9 cellular contexts compared by ENCODE assay signal in the genomic region with DNA sequence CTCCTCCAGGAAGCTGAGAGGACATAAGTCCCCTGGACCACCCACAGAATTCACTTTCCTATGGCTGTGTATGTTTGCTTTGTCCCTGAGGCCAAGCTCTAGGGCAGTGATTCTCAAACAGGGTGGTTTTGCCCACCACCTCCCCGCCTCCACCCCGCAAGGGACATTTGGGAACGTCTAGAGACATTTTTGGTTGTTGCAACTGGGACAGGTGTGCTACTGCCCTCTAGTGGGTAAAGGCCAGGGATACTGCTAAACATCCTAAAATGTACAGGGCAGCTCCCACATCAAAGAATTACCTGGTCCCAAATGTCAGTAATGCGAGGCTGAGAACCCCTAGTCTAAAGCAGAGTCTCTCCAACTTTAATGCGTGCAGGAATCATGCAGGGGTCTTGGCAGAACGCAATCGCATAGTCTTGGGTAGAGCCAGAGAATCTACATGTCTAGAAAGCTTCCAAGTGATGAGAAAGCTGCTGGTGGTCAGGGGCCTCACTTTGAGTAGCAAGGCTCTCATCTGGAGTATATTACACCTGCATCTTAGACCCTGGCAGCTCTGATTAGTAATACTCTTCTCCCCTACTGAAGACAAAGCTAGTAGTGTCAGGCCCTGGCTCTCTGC. TPM values are rescaled to one million over a fixed set of nuclear protein-coding genes. Genes with fewer than 3 reads are reported as not detected.
DNase-seq lines count a peak whose midpoint lies in the region; ATAC-seq and TF ChIP-seq lines count a peak whose summit lies in the region.
"Had no signal": no experiment of that assay in that cellular context is flagged by ENCODE, and none has a peak within 500 bp of the region (broad histone marks: within the 10 kb centered on the region; RNA-seq: fewer than 3 reads in every experiment).

No MANE protein-coding gene starts in this region.

- H3K4me1 ChIP-seq in lung (ENCODE audit: control insufficient read depth in 2 of 2, insufficient read depth in 2 of 2, low read length in 2 of 2), result peaks cover 0 to 13% of the 10 kb centered on the region in 2 donors

- DNase-seq in A172 (ENCODE audit: low spot score), result peak; percentile 69
- DNase-seq in NCI-H345 treated with DMSO at 0.1 percent for 48 hours (lab: John Stamatoyannopoulos, UW; ENCODE audit: unreplicated experiment), result peak; percentile 34
- peak; percentile 70 for DNase-seq in activated CD4-positive, alpha-beta T cell treated with anti-CD3 and anti-CD28 coated beads for 48 hours
- peak; percentile 73 for DNase-seq in dedifferentiated amniotic fluid mesenchymal stem cell (ENCODE audit: extremely low spot score)
- peak; percentile 60 for DNase-seq in lung (ENCODE audit: low spot score)
- DNase-seq in stimulated activated CD8-positive, alpha-beta memory T cell treated with anti-CD3 and anti-CD28 coated beads, Interleukin-7, amount 100 ng/mL, for 4 hours (ENCODE audit: low read depth in 2 of 2), result peak; percentile 19 to 31

- H3K36me3 ChIP-seq in lung (ENCODE audit: control insufficient read depth in 2 of 2, insufficient read depth in 2 of 2, low read length in 2 of 2), result peaks cover 0 to 2% of the 10 kb centered on the region in 2 donors

- peaks cover 0 to 5% of the 10 kb centered on the region in 2 donors for H3K9me3 ChIP-seq in lung (ENCODE audit: control insufficient read depth in 2 of 2, insufficient read depth in 1 of 2, low read length in 1 of 2)

- no peak overlapping the region for H3K27ac ChIP-seq in lung (ENCODE audit: low read depth in 1 of 2, low read length in 1 of 2)

- ATAC-seq in lung (ENCODE audit: insufficient read depth, low FRiP score), result peak; percentile 74
- ATAC-seq in HG03139 (IDR thresholded peaks at IDR 0.05; ENCODE audit: unreplicated experiment), result no peak

- H3K27me3 ChIP-seq in lung (ENCODE audit: control insufficient read depth, insufficient read depth), result peaks cover 3% of the 10 kb centered on the region

- no peak overlapping the region for H3K4me3 ChIP-seq in lung

- peak; percentile 82 for TF ChIP-seq CTCF in GM12872 (IDR thresholded peaks at IDR 0.05; ENCODE audit: insufficient read depth, low read depth, low read length)
- TF ChIP-seq CTCF in lung (IDR thresholded peaks at IDR 0.05; ENCODE audit: control extremely low read depth, extremely low read depth), result peak; percentile 61

- 10 to 11% methylated on average over 7 of the region's 7 CpGs for WGBS in lung, 2 donors

RNA-seq across cellular contexts. Expression of a gene that starts 5.1 kb away (rescaled TPM):
- total RNA-seq in A172 (2014; rRNA removed; shearing (Covaris generic)), result not detected in 2 replicates
- total RNA-seq in lung, result 1 to 10 TPM; 2.0 to 3.0 TPM
- under 1 TPM; 0.45 to 0.51 TPM for polyA plus RNA-seq in lung

RNA-seq across cellular contexts. Expression of a gene that starts 19.1 kb away (rescaled TPM):
- not detected in 2 replicates for total RNA-seq in A172 (2014; rRNA removed; shearing (Covaris generic))
- total RNA-seq in lung, result not detected
- under 1 TPM; 0.11 to 0.57 TPM for polyA plus RNA-seq in lung
- total RNA-seq: pulmonary artery endothelial cell had no signal

RNA-seq across cellular contexts. Expression of a gene that starts 28.4 kb away (rescaled TPM):
- total RNA-seq in A172 (2014; rRNA removed; shearing (Covaris generic)), result not detected in 2 replicates
- 1 to 10 TPM in 1 of 2 donors, under 1 TPM in 1; 0.85 to 2.1 TPM for total RNA-seq in lung
- 1 to 10 TPM; 4.9 to 5.9 TPM for polyA plus RNA-seq in lung
- total RNA-seq: pulmonary artery endothelial cell had no signal
